ENCODE assay signal across 10 cellular contexts in the genomic region with DNA sequence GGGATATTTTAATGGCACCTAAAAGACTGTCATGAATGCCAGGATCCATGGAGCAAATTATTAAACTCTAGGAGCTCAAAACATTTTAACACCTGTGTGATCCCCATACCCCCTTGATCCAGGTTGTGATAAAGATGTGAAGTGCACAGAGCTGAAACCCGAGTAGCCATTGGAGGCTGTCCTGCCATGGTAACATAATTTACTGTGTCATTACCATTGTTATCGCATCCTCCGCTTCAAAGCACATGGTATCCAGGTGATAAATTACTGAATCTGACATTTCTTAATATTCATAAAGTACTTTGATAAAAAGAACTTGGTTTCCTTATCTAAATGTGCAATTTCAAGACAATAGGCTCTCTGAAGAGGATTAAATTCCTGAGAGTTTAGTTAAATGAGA.
"Had no signal": no experiment of that assay in that cellular context is flagged by ENCODE, and none has a peak within 500 bp of the region (broad histone marks: within the 10 kb centered on the region; RNA-seq: fewer than 3 reads in every experiment).

No MANE protein-coding gene starts in this region.

- ATAC-seq: left lung; natural killer cell; psoas muscle; right lobe of liver; stimulated activated effector memory CD8-positive, alpha-beta T cell treated with anti-CD3 and anti-CD28 coated beads, Interleukin-12 subunit alpha, Interleukin-12 subunit beta, amount 100 ng/mL, for 72 hours had no signal

- DNase-seq: activated CD4-positive, alpha-beta memory T cell treated with anti-CD3 and anti-CD28 coated beads for 36 hours; activated gamma-delta T cell treated with Interleukin-2 at 50 U/mL for 16 hours; activated naive CD8-positive, alpha-beta T cell treated with anti-CD3 and anti-CD28 coated beads, Interleukin-2, amount 10 ng/mL, durations not matched to agents 7 days and 5 days; activated T-cell treated with anti-CD3 and anti-CD28 coated beads, Interleukin-2, amount 50 U/mL, for 48 hours; left lung; natural killer cell; nucleus accumbens; psoas muscle; right lobe of liver had no signal
